Comparison of ENCODE assay signal across 8 cellular contexts in the genomic region with DNA sequence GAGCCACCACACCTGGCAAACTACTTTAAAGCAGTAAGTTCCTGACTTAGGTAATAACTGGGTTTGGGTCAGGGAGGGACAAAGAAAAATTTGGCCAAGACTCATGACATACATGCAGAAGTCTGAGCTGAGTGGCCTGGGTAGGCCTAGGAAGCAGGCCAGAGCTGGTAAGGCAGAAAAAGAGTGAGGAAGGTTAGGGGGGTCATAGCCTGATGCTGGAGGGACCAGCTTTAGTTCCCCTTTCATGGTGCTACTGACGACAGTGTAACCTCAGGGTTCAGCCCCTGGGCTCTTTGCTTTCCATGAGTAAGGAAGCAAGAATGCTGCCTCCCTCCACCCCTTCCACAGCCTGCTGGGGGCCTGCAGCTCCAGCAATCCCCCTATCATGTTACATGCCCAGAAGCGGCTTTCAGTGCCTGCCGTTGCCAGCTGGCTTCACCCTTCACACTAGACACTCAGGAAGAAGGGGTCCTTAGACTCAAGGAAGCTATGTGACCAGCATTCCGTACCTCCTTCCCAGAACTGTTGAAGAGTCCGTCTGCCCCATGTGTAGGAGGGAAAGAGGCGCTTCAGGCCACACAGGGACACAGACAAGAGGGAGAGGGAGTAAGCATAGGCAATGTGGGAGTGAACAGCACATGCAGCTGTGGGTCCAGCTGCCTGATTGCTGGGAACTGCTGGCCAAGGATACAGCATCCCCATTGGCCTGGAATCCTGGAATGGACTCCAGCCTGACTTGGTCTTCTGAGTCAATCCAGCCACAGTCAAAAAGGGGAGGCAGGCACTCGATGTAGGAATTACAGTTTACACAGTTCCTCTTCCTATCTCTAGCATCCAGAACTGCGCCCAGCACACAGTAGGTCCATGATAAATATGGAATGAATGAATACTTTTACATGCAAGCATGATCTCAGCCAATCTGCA. TPM values are rescaled to one million over a fixed set of nuclear protein-coding genes. Genes with fewer than 3 reads are reported as not detected.
A peak's percentile ranks its signal among the peaks of the same experiment; 100 is the strongest.
DNase-seq lines count a peak whose midpoint lies in the region; ATAC-seq and TF ChIP-seq lines count a peak whose summit lies in the region.

No MANE protein-coding gene starts in this region.

- no peaks in the 10 kb centered on the region for H3K27me3 ChIP-seq in esophagus squamous epithelium

- no peaks in the 10 kb centered on the region for H3K36me3 Mint-ChIP-seq in activated T-helper 2 cell treated with anti-CD3 and anti-CD28 coated beads, Interferon-gamma antibody, Interleukin-2, Interleukin-4, amounts not matched to agents 10 μg/mL and 5 μg/mL and 100 μg/mL, durations not matched to agents 14 hours and 24 hours and 36 hours (ENCODE audit: low read depth)

- intact Hi-C loops in esophagus squamous epithelium (cut with DNase I), result no loop called here
- intact Hi-C loops in activated T-helper 2 cell treated with anti-CD3 and anti-CD28 coated beads, Interferon-gamma antibody, Interleukin-2, Interleukin-4, amounts not matched to agents 10 μg/mL and 5 μg/mL and 100 μg/mL, durations not matched to agents 14 hours and 24 hours and 36 hours (cut with micrococcal nuclease), result no loop called here

- no peak overlapping the region for H3K27ac Mint-ChIP-seq in activated T-helper 2 cell treated with anti-CD3 and anti-CD28 coated beads, Interferon-gamma antibody, Interleukin-2, Interleukin-4, amounts not matched to agents 10 μg/mL and 5 μg/mL and 100 μg/mL, durations not matched to agents 14 hours and 24 hours and 36 hours

- H3K4me3 Mint-ChIP-seq in activated T-helper 2 cell treated with anti-CD3 and anti-CD28 coated beads, Interferon-gamma antibody, Interleukin-2, Interleukin-4, amounts not matched to agents 10 μg/mL and 5 μg/mL and 100 μg/mL, durations not matched to agents 14 hours and 24 hours and 36 hours (ENCODE audit: low read depth), result no peak overlapping the region

- H3K4me3 ChIP-seq in HFF-Myc (replicated peaks; ENCODE audit: low read depth, low read length), result no peak overlapping the region
- H3K4me3 ChIP-seq in esophagus squamous epithelium, result no peak overlapping the region

- H3K36me3 ChIP-seq in esophagus squamous epithelium, result no peaks in the 10 kb centered on the region

- peaks cover 8% of the 10 kb centered on the region for H3K27me3 Mint-ChIP-seq in activated T-helper 2 cell treated with anti-CD3 and anti-CD28 coated beads, Interferon-gamma antibody, Interleukin-2, Interleukin-4, amounts not matched to agents 10 μg/mL and 5 μg/mL and 100 μg/mL, durations not matched to agents 14 hours and 24 hours and 36 hours (ENCODE audit: low read depth)

- H3K27ac ChIP-seq in esophagus squamous epithelium, result peak overlapping the region; percentile 42 to 90 (median 76)

- no peaks in the 10 kb centered on the region for H3K9me3 Mint-ChIP-seq in activated T-helper 2 cell treated with anti-CD3 and anti-CD28 coated beads, Interferon-gamma antibody, Interleukin-2, Interleukin-4, amounts not matched to agents 10 μg/mL and 5 μg/mL and 100 μg/mL, durations not matched to agents 14 hours and 24 hours and 36 hours

- WGBS in esophagus squamous epithelium, 2 donors, result 58 to 61% methylated on average over 6 to 8 of the region's 8 CpGs

- H3K4me1 ChIP-seq in esophagus squamous epithelium, result peaks cover 25 to 63% (median 34%) of the 10 kb centered on the region in 3 donors

- peak; percentile 98 for DNase-seq in HFF-Myc (ENCODE audit: extremely low read depth, low read depth)
- peak; percentile 31 to 42 for DNase-seq in SHP77 (lab: John Stamatoyannopoulos, UW)
- no peak for DNase-seq in esophagus squamous epithelium (lab: John Stamatoyannopoulos, UW)
- DNase-seq in omental fat pad (ENCODE audit: low spot score), result no peak
- DNase-seq in activated T-helper 2 cell treated with anti-CD3 and anti-CD28 coated beads, Interferon-gamma antibody, Interleukin-2, Interleukin-4, amounts not matched to agents 10 μg/mL and 5 μg/mL and 100 μg/mL, durations not matched to agents 14 hours and 24 hours and 36 hours (ENCODE audit: low spot score), result no peak
- no peak for DNase-seq in NCI-H1930 (lab: John Stamatoyannopoulos, UW)

- H3K9me3 ChIP-seq in esophagus squamous epithelium, result no peaks in the 10 kb centered on the region

- TF ChIP-seq CTCF in HFF-Myc (IDR thresholded peaks at IDR 0.05; ENCODE audit: low read depth, low read length, missing control alignments) (no peak), esophagus squamous epithelium (IDR thresholded peaks at IDR 0.05) (no peak), omental fat pad (IDR thresholded peaks at IDR 0.05) (no peak)

- no peak for TF ChIP-seq POLR2A in esophagus squamous epithelium (IDR thresholded peaks at IDR 0.05)

- peaks cover 37% of the 10 kb centered on the region for H3K4me1 Mint-ChIP-seq in activated T-helper 2 cell treated with anti-CD3 and anti-CD28 coated beads, Interferon-gamma antibody, Interleukin-2, Interleukin-4, amounts not matched to agents 10 μg/mL and 5 μg/mL and 100 μg/mL, durations not matched to agents 14 hours and 24 hours and 36 hours (ENCODE audit: low read depth)

- peak; percentile 80 for ATAC-seq in omental fat pad (ENCODE audit: low FRiP score)
- ATAC-seq in GM18873 (IDR thresholded peaks at IDR 0.05; ENCODE audit: low FRiP score, unreplicated experiment), result no peak
- no peak for ATAC-seq in HG03095 (IDR thresholded peaks at IDR 0.05; ENCODE audit: unreplicated experiment)

RNA-seq across cellular contexts. Expression of a gene that starts 4.1 kb away (rescaled TPM):
- 10 to 100 TPM in 2 of 4 donors, 1 to 10 TPM in 2; 8.8 to 15.9 (median 11.9) TPM for total RNA-seq in esophagus squamous epithelium
- 10 to 100 TPM in 3 of 4 donors, 1 to 10 TPM in 1; 7.3 to 75.2 (median 31.9) TPM for total RNA-seq in omental fat pad
- total RNA-seq in activated T-helper 2 cell treated with anti-CD3 and anti-CD28 coated beads, Interferon-gamma antibody, Interleukin-2, Interleukin-4, amounts not matched to agents 10 μg/mL and 5 μg/mL and 100 μg/mL, durations not matched to agents 14 hours and 24 hours and 36 hours, result 1.7 and 1.8 TPM in 2 replicates

RNA-seq across cellular contexts. Expression of a gene that starts 32.4 kb away (rescaled TPM):
- total RNA-seq in esophagus squamous epithelium, result 10 to 100 TPM; 15.5 to 37.0 (median 28.6) TPM
- total RNA-seq in omental fat pad, result 10 to 100 TPM; 10.6 to 35.8 (median 15.6) TPM
- total RNA-seq in activated T-helper 2 cell treated with anti-CD3 and anti-CD28 coated beads, Interferon-gamma antibody, Interleukin-2, Interleukin-4, amounts not matched to agents 10 μg/mL and 5 μg/mL and 100 μg/mL, durations not matched to agents 14 hours and 24 hours and 36 hours, result 25.8 and 26.4 TPM in 2 replicates

Comparison
In these comparisons a context has a peak if more than half of its experiments do, and no peak if none do; other contexts are left out.
1. DNase-seq: peak in HFF-Myc (single experiment) and SHP77 (2 of 2); none in esophagus squamous epithelium (single experiment), omental fat pad (single experiment), activated T-helper 2 cell treated with anti-CD3 and anti-CD28 coated beads, Interferon-gamma antibody, Interleukin-2, Interleukin-4, amounts not matched to agents 10 μg/mL and 5 μg/mL and 100 μg/mL, durations not matched to agents 14 hours and 24 hours and 36 hours (single experiment) and NCI-H1930 (0 of 2).